In the genomic region with DNA sequence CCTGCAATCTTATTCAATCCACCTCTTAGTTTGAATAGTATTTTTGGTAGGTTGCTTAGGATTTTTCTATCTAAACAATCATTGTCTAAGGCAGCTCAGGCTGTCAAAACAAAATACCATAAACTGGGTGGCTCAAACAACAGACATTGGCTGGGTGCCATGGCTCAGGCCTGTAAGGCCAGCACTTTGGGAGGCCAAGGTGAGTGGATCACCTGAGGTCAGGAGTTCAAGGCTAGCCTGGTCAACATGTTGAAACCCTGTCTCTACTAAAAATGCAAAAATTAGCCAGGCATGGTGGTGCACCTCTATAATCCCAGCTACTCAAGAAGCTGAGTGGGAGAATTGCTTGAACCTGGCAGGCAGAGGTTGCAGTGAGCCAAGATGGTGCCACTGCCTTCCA, we compare ENCODE assay signal across 29 cellular contexts.
"Had no signal": no experiment of that assay in that cellular context is flagged by ENCODE, and none has a peak within 500 bp of the region (broad histone marks: within the 10 kb centered on the region; RNA-seq: fewer than 3 reads in every experiment).

No MANE protein-coding gene starts in this region.

- H3K36me3 Mint-ChIP-seq: activated naive CD4-positive, alpha-beta T cell treated with anti-CD3 and anti-CD28 coated beads, Interleukin-2, amount 50 U/mL, for 24 hours; activated naive CD8-positive, alpha-beta T cell treated with anti-CD3 and anti-CD28 coated beads for 36 hours had no signal

- DNase-seq: activated CD4-positive, alpha-beta memory T cell treated with anti-CD3 and anti-CD28 coated beads, Interleukin-2, amount 10 ng/mL, durations not matched to agents 7 days and 5 days; activated CD4-positive, alpha-beta T cell treated with anti-CD3 and anti-CD28 coated beads for 1 hour; activated CD4-positive, alpha-beta T cell treated with anti-CD3 and anti-CD28 coated beads for 4 hours; activated CD4-positive, alpha-beta T cell treated with anti-CD3 and anti-CD28 coated beads, Interleukin-2, amount 10 ng/mL, durations not matched to agents 7 days and 5 days; activated CD4-positive, alpha-beta T cell treated with anti-CD3 and anti-CD28 coated beads, Interleukin-2, amount 50 U/mL, for 4 hours; activated effector memory CD4-positive, alpha-beta T cell treated with anti-CD3 and anti-CD28 coated beads, Interleukin-2, amount 50 U/mL, for 16 hours; activated naive CD4-positive, alpha-beta T cell treated with anti-CD3 and anti-CD28 coated beads for 36 hours; activated naive CD8-positive, alpha-beta T cell treated with anti-CD3 and anti-CD28 coated beads for 36 hours; activated naive CD8-positive, alpha-beta T cell treated with anti-CD3 and anti-CD28 coated beads, Interleukin-2, amount 50 U/mL, for 24 hours; activated T-cell treated with anti-CD3 and anti-CD28 coated beads, Interleukin-2, amount 50 U/mL, for 1 hour; activated T-cell treated with anti-CD3 and anti-CD28 coated beads, Interleukin-2, amount 50 U/mL, for 48 hours; adrenal gland; amygdala; aorta; body of pancreas; caudate nucleus; dorsolateral prefrontal cortex; effector memory CD4-positive, alpha-beta T cell; endodermal cell; foreskin keratinocyte; gastrocnemius medialis; glutamatergic neuron; T-helper 2 cell had no signal

- H3K4me1 Mint-ChIP-seq: activated CD4-positive, alpha-beta memory T cell treated with anti-CD3 and anti-CD28 coated beads, Interleukin-2, amount 10 ng/mL, durations not matched to agents 7 days and 5 days; activated CD4-positive, alpha-beta T cell treated with anti-CD3 and anti-CD28 coated beads, Interleukin-2, amount 10 ng/mL, durations not matched to agents 7 days and 5 days; activated naive CD4-positive, alpha-beta T cell treated with anti-CD3 and anti-CD28 coated beads, Interleukin-2, amount 50 U/mL, for 24 hours; activated naive CD8-positive, alpha-beta T cell treated with anti-CD3 and anti-CD28 coated beads for 36 hours; activated naive CD8-positive, alpha-beta T cell treated with anti-CD3 and anti-CD28 coated beads, Interleukin-2, amount 50 U/mL, for 24 hours; endodermal cell had no signal

- H3K4me1 ChIP-seq: adrenal gland, body of pancreas, foreskin keratinocyte, gastrocnemius medialis had no signal

- H3K27me3 ChIP-seq: adrenal gland, body of pancreas, dorsolateral prefrontal cortex, foreskin keratinocyte, gastrocnemius medialis had no signal

- H3K9me3 Mint-ChIP-seq: activated CD4-positive, alpha-beta memory T cell treated with anti-CD3 and anti-CD28 coated beads, Interleukin-2, amount 10 ng/mL, durations not matched to agents 7 days and 5 days; activated CD4-positive, alpha-beta T cell treated with anti-CD3 and anti-CD28 coated beads, Interleukin-2, amount 10 ng/mL, durations not matched to agents 7 days and 5 days; activated naive CD4-positive, alpha-beta T cell treated with anti-CD3 and anti-CD28 coated beads, Interleukin-2, amount 50 U/mL, for 24 hours; activated naive CD8-positive, alpha-beta T cell treated with anti-CD3 and anti-CD28 coated beads for 36 hours; activated naive CD8-positive, alpha-beta T cell treated with anti-CD3 and anti-CD28 coated beads, Interleukin-2, amount 50 U/mL, for 24 hours; activated T-helper 1 cell treated with anti-CD3 and anti-CD28 coated beads, Interleukin-12 subunit alpha, Interleukin-12 subunit beta, Interleukin-2, Interleukin-4 antibody, amounts not matched to agents 30 ng/mL and 10 ng/mL and 1 ng/mL, durations not matched to agents 14 hours and 24 hours and 36 hours; activated T-helper 2 cell treated with anti-CD3 and anti-CD28 coated beads, Interferon-gamma antibody, Interleukin-2, Interleukin-4, amounts not matched to agents 10 μg/mL and 5 μg/mL and 100 μg/mL, durations not matched to agents 14 hours and 24 hours and 36 hours; dendritic cell treated with granulocyte-macrophage colony-stimulating factor and Interleukin-4, amounts not matched to agents 40 ng/mL and 50 ng/mL, for 4 days had no signal

- H3K9me3 ChIP-seq: adrenal gland, body of pancreas, gastrocnemius medialis had no signal

- H3K4me3 Mint-ChIP-seq: activated CD4-positive, alpha-beta memory T cell treated with anti-CD3 and anti-CD28 coated beads, Interleukin-2, amount 10 ng/mL, durations not matched to agents 7 days and 5 days; activated CD4-positive, alpha-beta T cell treated with anti-CD3 and anti-CD28 coated beads, Interleukin-2, amount 10 ng/mL, durations not matched to agents 7 days and 5 days; activated naive CD4-positive, alpha-beta T cell treated with anti-CD3 and anti-CD28 coated beads for 36 hours; activated naive CD4-positive, alpha-beta T cell treated with anti-CD3 and anti-CD28 coated beads, Interleukin-2, amount 50 U/mL, for 24 hours; activated naive CD8-positive, alpha-beta T cell treated with anti-CD3 and anti-CD28 coated beads for 36 hours; activated naive CD8-positive, alpha-beta T cell treated with anti-CD3 and anti-CD28 coated beads, Interleukin-2, amount 50 U/mL, for 24 hours; activated T-helper 1 cell treated with anti-CD3 and anti-CD28 coated beads, Interleukin-12 subunit alpha, Interleukin-12 subunit beta, Interleukin-2, Interleukin-4 antibody, amounts not matched to agents 30 ng/mL and 10 ng/mL and 1 ng/mL, durations not matched to agents 14 hours and 24 hours and 36 hours; dendritic cell treated with granulocyte-macrophage colony-stimulating factor and Interleukin-4, amounts not matched to agents 40 ng/mL and 50 ng/mL, for 4 days; endodermal cell had no signal

- H3K4me3 ChIP-seq: adrenal gland, body of pancreas, coronary artery, dorsolateral prefrontal cortex, gastrocnemius medialis had no signal

- H3K27ac ChIP-seq: adrenal gland, body of pancreas, coronary artery, dorsolateral prefrontal cortex, foreskin keratinocyte, gastrocnemius medialis had no signal

- H3K27me3 Mint-ChIP-seq: activated naive CD8-positive, alpha-beta T cell treated with anti-CD3 and anti-CD28 coated beads for 36 hours had no signal

- H3K36me3 ChIP-seq: adrenal gland, gastrocnemius medialis had no signal

- ATAC-seq: activated naive CD8-positive, alpha-beta T cell treated with anti-CD3 and anti-CD28 coated beads, Interleukin-2, amount 50 U/mL, for 24 hours; body of pancreas; esophagus mucosa; foreskin keratinocyte; gastrocnemius medialis had no signal

- H3K27ac Mint-ChIP-seq: activated CD4-positive, alpha-beta memory T cell treated with anti-CD3 and anti-CD28 coated beads, Interleukin-2, amount 10 ng/mL, durations not matched to agents 7 days and 5 days; activated CD4-positive, alpha-beta T cell treated with anti-CD3 and anti-CD28 coated beads, Interleukin-2, amount 10 ng/mL, durations not matched to agents 7 days and 5 days; activated naive CD4-positive, alpha-beta T cell treated with anti-CD3 and anti-CD28 coated beads for 36 hours; activated naive CD4-positive, alpha-beta T cell treated with anti-CD3 and anti-CD28 coated beads, Interleukin-2, amount 50 U/mL, for 24 hours; activated naive CD8-positive, alpha-beta T cell treated with anti-CD3 and anti-CD28 coated beads for 36 hours; activated naive CD8-positive, alpha-beta T cell treated with anti-CD3 and anti-CD28 coated beads, Interleukin-2, amount 50 U/mL, for 24 hours; activated T-helper 1 cell treated with anti-CD3 and anti-CD28 coated beads, Interleukin-12 subunit alpha, Interleukin-12 subunit beta, Interleukin-2, Interleukin-4 antibody, amounts not matched to agents 30 ng/mL and 10 ng/mL and 1 ng/mL, durations not matched to agents 14 hours and 24 hours and 36 hours; activated T-helper 2 cell treated with anti-CD3 and anti-CD28 coated beads, Interferon-gamma antibody, Interleukin-2, Interleukin-4, amounts not matched to agents 10 μg/mL and 5 μg/mL and 100 μg/mL, durations not matched to agents 14 hours and 24 hours and 36 hours; dendritic cell treated with granulocyte-macrophage colony-stimulating factor and Interleukin-4, amounts not matched to agents 40 ng/mL and 50 ng/mL, for 4 days; endodermal cell had no signal
